In genomic region chr15:68210821-68211655, GRCh38 we compare ENCODE assay signal across 1 cellular context.
A peak's percentile ranks its signal among the peaks of the same experiment; 100 is the strongest.
TF ChIP-seq lines count a peak whose summit lies in the region.

No MANE protein-coding gene starts in this region.

TF ChIP-seq in H1, 55 proteins besides CTCF, POLR2A, EP300 and RAD21:
- TF ChIP-seq HDAC2 (IDR thresholded peaks at IDR 0.05; ENCODE audit: borderline replicate concordance in 1 of 2, low read depth in 2 of 2, low read length in 2 of 2) (no peak), TCF12 (IDR thresholded peaks at IDR 0.05; ENCODE audit: low read depth, low read length) (no peak), SP4 (IDR thresholded peaks at IDR 0.05; ENCODE audit: low read length) (no peak), JUN (IDR thresholded peaks at IDR 0.05; ENCODE audit: low read depth, low read length) (no peak), TAF7 (optimal IDR thresholded peaks at IDR 0.05; ENCODE audit: borderline replicate concordance, low read depth, low read length) (no peak), EGR1 (IDR thresholded peaks at IDR 0.05; ENCODE audit: borderline replicate concordance, low read depth, low read length) (peak; percentile 85; the same call in 1 of the 2 replicates), SP2 (IDR thresholded peaks at IDR 0.05; ENCODE audit: low read length) (no peak), POLR2AphosphoS5 (IDR thresholded peaks at IDR 0.05; ENCODE audit: low read depth, low read length) (0 out of 2 replicates have a peak, but pooled peaks have one; percentile 33), KDM1A (IDR thresholded peaks at IDR 0.05; ENCODE audit: borderline replicate concordance, low read length) (no peak), HDAC6 (IDR thresholded peaks at IDR 0.05; ENCODE audit: low read depth, low read length) (no peak), CHD1 (IDR thresholded peaks at IDR 0.05; ENCODE audit: low read depth, low read length) (no peak), PHF8 (conservative IDR thresholded peaks at IDR 0.05; ENCODE audit: low read depth, low read length) (no peak), GTF2F1 (IDR thresholded peaks at IDR 0.05; ENCODE audit: borderline replicate concordance, low read depth, low read length) (no peak), SIN3A (conservative IDR thresholded peaks at IDR 0.05 in 1 of 2, IDR thresholded peaks at IDR 0.05 in 1 of 2; ENCODE audit: low read depth in 1 of 2, low read length in 2 of 2) (0 out of 4 replicates have a peak, but pooled peaks of 1 of the 2 experiments have one; percentile 55), TEAD4 (IDR thresholded peaks at IDR 0.05; ENCODE audit: low read depth, low read length) (no peak), SIX5 (IDR thresholded peaks at IDR 0.05; ENCODE audit: low read depth, low read length) (no peak)
- TF ChIP-seq, protein P1, sequence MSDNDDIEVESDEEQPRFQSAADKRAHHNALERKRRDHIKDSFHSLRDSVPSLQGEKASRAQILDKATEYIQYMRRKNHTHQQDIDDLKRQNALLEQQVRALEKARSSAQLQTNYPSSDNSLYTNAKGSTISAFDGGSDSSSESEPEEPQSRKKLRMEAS (IDR thresholded peaks at IDR 0.05) = 0 out of 2 replicates have a peak, but pooled peaks have one; percentile 25
- TF ChIP-seq, protein P2, sequence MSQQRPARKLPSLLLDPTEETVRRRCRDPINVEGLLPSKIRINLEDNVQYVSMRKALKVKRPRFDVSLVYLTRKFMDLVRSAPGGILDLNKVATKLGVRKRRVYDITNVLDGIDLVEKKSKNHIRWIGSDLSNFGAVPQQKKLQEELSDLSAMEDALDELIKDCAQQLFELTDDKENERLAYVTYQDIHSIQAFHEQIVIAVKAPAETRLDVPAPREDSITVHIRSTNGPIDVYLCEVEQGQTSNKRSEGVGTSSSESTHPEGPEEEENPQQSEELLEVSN (IDR thresholded peaks at IDR 0.05) = no peak
